Comparison of ENCODE assay signal across 22 cellular contexts in the genomic region with DNA sequence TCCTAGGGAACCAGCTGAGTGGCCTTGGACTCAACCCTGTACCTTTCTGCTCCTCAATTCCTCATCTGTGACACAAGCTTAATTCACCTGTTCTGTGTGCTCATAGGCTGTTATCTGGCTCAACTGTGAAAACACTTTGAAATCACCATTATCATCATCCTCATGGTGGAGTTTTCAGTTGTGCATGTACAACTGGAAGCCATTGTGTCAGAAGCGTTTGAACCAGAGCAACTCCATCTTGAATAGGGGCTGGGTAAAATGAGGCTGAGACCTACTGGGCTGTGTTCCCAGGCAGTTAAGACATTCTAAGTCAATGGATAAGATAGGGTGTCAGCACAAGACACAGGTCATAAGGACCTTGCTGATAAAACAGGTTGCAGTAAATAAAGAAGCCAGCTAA.
"Had no signal": no experiment of that assay in that cellular context is flagged by ENCODE, and none has a peak within 500 bp of the region (broad histone marks: within the 10 kb centered on the region; RNA-seq: fewer than 3 reads in every experiment).

No MANE protein-coding gene starts in this region.

- FAIRE-seq: endometrium, kidney had no signal

- H3K4me3 Mint-ChIP-seq: memory B cell, nephron progenitor cell had no signal

- H3K27ac ChIP-seq: lower lobe of right lung, psoas muscle, right lobe of liver had no signal

- H3K27ac Mint-ChIP-seq: memory B cell; nephron progenitor cell; stimulated activated effector memory CD8-positive, alpha-beta T cell treated with anti-CD3 and anti-CD28 coated beads, Interleukin-12 subunit alpha, Interleukin-12 subunit beta, amount 100 ng/mL, for 72 hours had no signal

- H3K4me3 ChIP-seq: dorsolateral prefrontal cortex, esophagus muscularis mucosa, left ventricle myocardium inferior, lower lobe of right lung, psoas muscle, right lobe of liver, tibial artery had no signal

- ATAC-seq: left cardiac atrium; lower lobe of right lung; psoas muscle; right lobe of liver; stimulated activated effector memory CD8-positive, alpha-beta T cell treated with anti-CD3 and anti-CD28 coated beads, Interleukin-12 subunit alpha, Interleukin-12 subunit beta, amount 100 ng/mL, for 72 hours; stimulated activated naive CD8-positive, alpha-beta T cell treated with anti-CD3 and anti-CD28 coated beads, Interleukin-15, Interleukin-2, amounts not matched to agents 100 U/mL and 50 U/mL, for 24 hours had no signal

- H3K27me3 Mint-ChIP-seq: memory B cell had no signal

- H3K27me3 ChIP-seq: dorsolateral prefrontal cortex, esophagus muscularis mucosa, neutrophil, right lobe of liver, tibial artery had no signal

- H3K36me3 ChIP-seq: esophagus muscularis mucosa, left ventricle myocardium inferior, lower lobe of right lung, neutrophil, right lobe of liver, tibial artery had no signal

- H3K9me3 Mint-ChIP-seq: memory B cell had no signal

- H3K9me3 ChIP-seq: esophagus muscularis mucosa, left ventricle myocardium inferior, lower lobe of right lung, neutrophil, psoas muscle, right lobe of liver, tibial artery had no signal

- H3K36me3 Mint-ChIP-seq: memory B cell; stimulated activated effector memory CD8-positive, alpha-beta T cell treated with anti-CD3 and anti-CD28 coated beads, Interleukin-12 subunit alpha, Interleukin-12 subunit beta, amount 100 ng/mL, for 72 hours had no signal

- DNase-seq: cortex of kidney; dorsolateral prefrontal cortex; effector memory CD4-positive, alpha-beta T cell; foreskin fibroblast; kidney; left cardiac atrium; left ventricle myocardium inferior; lower lobe of right lung; midbrain; nephron progenitor cell; psoas muscle; retina; right lobe of liver; stimulated activated CD4-positive, alpha-beta T cell treated with anti-CD3 and anti-CD28 coated beads, Interleukin-4, amount 100 ng/mL, for 1 hour; stimulated activated CD8-positive, alpha-beta memory T cell treated with anti-CD3 and anti-CD28 coated beads, Interleukin-4, amount 100 ng/mL, for 48 hours; stimulated activated naive CD8-positive, alpha-beta T cell treated with anti-CD3 and anti-CD28 coated beads, Interleukin-15, Interleukin-2, amounts not matched to agents 100 U/mL and 50 U/mL, for 24 hours; tibial artery had no signal
